In the genomic region with DNA sequence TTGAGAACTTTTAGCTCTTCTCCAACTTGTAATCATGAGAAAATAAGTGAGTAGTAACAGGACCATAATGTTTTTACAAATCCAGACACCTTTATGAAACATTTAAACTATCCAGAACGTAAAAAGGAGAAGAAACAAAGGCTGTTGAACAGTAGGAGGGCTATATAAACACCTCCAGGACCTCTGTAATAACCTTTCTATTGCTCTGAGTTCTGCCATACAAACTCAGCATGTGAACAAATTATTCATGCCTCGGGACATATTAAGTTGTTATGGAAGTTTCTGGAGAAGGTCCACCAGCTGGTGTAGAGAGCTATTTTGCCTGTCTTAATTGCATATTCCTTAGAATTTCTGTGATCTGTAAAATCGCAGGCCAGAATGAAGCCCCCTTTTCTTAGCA, we compare ENCODE assay signal across 22 cellular contexts.
DNase-seq lines count a peak whose midpoint lies in the region; ATAC-seq, FAIRE-seq and TF ChIP-seq lines count a peak whose summit lies in the region.
"Had no signal": no experiment of that assay in that cellular context is flagged by ENCODE, and none has a peak within 500 bp of the region (broad histone marks: within the 10 kb centered on the region; RNA-seq: fewer than 3 reads in every experiment).

No MANE protein-coding gene starts in this region.

- DNase-seq in right atrium auricular region (ENCODE audit: low spot score), result no peak
- no peak for DNase-seq in left cardiac atrium
- DNase-seq in RPMI7951 (ENCODE audit: low read depth), result peak; percentile 11
- peak; percentile 12 for DNase-seq in fibroblast of villous mesenchyme (ENCODE audit: low read depth)
- DNase-seq in activated CD4-positive, alpha-beta T cell treated with anti-CD3 and anti-CD28 coated beads for 36 hours, result no peak
- no peak for DNase-seq in kidney
- no peak for DNase-seq in SK-N-DZ (ENCODE audit: low spot score)
- no peak for DNase-seq in prostate gland (ENCODE audit: low spot score)
- DNase-seq: CD4-positive, CD25-positive, alpha-beta regulatory T cell; H9; KBM-7; NCI-H187 treated with DMSO at 0.1 percent for 48 hours; NCI-H524 treated with DMSO at 0.1 percent for 48 hours; NK-92 treated with Interleukin-12 subunit alpha and Interleukin-12 subunit beta, amount 100 ng/mL, for 24 hours; PC-3 had no signal

- H3K27ac ChIP-seq in right atrium auricular region (peak overlapping the region; percentile 14 to 20), kidney (ENCODE audit: low read depth in 2 of 2, low read length in 2 of 2) (no peak overlapping the region), prostate gland (no peak overlapping the region)
- H3K27ac ChIP-seq: BLaER1, SJSA1 had no signal

- H3K36me3 Mint-ChIP-seq in activated CD4-positive, alpha-beta T cell treated with anti-CD3 and anti-CD28 coated beads for 36 hours (ENCODE audit: low read depth), result peaks cover 4% of the 10 kb centered on the region
- H3K36me3 Mint-ChIP-seq: CD4-positive, CD25-positive, alpha-beta regulatory T cell had no signal

- no peak for FAIRE-seq in kidney (lab: Jason Lieb, UNC)
- FAIRE-seq: A204.1, G401.6, HTR-8/SVneo had no signal

- peaks cover 3% of the 10 kb centered on the region for H3K9me3 Mint-ChIP-seq in activated CD4-positive, alpha-beta T cell treated with anti-CD3 and anti-CD28 coated beads for 36 hours (ENCODE audit: low read depth)

- H3K27me3 ChIP-seq in right atrium auricular region (no peaks in the 10 kb centered on the region), prostate gland (replicated peaks; ENCODE audit: insufficient read depth) (no peaks in the 10 kb centered on the region)
- H3K27me3 ChIP-seq: BLaER1, MG63, SJSA1 had no signal

- H3K4me1 Mint-ChIP-seq in activated CD4-positive, alpha-beta T cell treated with anti-CD3 and anti-CD28 coated beads for 36 hours, result peaks cover 10% of the 10 kb centered on the region

- WGBS in prostate gland, result 67% methylated on average over 3 of the region's 3 CpGs

- no peak for TF ChIP-seq POLR2A in prostate gland (IDR thresholded peaks at IDR 0.05)

- intact Hi-C loops in left cardiac atrium (cut with DNase I) (no loop called here), kidney (cut with DNase I) (no loop called here), prostate gland (cut with DNase I) (no loop called here)
- intact Hi-C loops in activated CD4-positive, alpha-beta T cell treated with anti-CD3 and anti-CD28 coated beads for 36 hours (cut with DNase I, micrococcal nuclease), result no loop called here

- H3K9me3 ChIP-seq in right atrium auricular region (no peaks in the 10 kb centered on the region), kidney (ENCODE audit: control insufficient read depth in 1 of 2, low read length in 2 of 2) (no peaks in the 10 kb centered on the region), prostate gland (no peaks in the 10 kb centered on the region)
- H3K9me3 ChIP-seq: SJSA1 had no signal

- H3K4me3 Mint-ChIP-seq in activated CD4-positive, alpha-beta T cell treated with anti-CD3 and anti-CD28 coated beads for 36 hours, result no peak overlapping the region
- H3K4me3 Mint-ChIP-seq: CD4-positive, CD25-positive, alpha-beta regulatory T cell; GM23338; H9 had no signal

- CTCF ChIA-PET in activated CD4-positive, alpha-beta T cell treated with anti-CD3 and anti-CD28 coated beads for 36 hours (lab: Charles Lee), result no interaction called here

- no peak overlapping the region for H3K27ac Mint-ChIP-seq in activated CD4-positive, alpha-beta T cell treated with anti-CD3 and anti-CD28 coated beads for 36 hours
- H3K27ac Mint-ChIP-seq: CD4-positive, CD25-positive, alpha-beta regulatory T cell; GM23338; H9 had no signal

- ATAC-seq in left cardiac atrium, result no peak
- ATAC-seq in activated CD4-positive, alpha-beta T cell treated with anti-CD3 and anti-CD28 coated beads for 36 hours, result no peak
- ATAC-seq: GM23338, PC-3 had no signal

- H3K4me3 ChIP-seq in right atrium auricular region, result no peak overlapping the region
- no peak overlapping the region for H3K4me3 ChIP-seq in fibroblast of villous mesenchyme (ENCODE audit: low read depth, low read length)
- H3K4me3 ChIP-seq in kidney (ENCODE audit: low read length in 2 of 2), result no peak overlapping the region
- no peak overlapping the region for H3K4me3 ChIP-seq in prostate gland
- H3K4me3 ChIP-seq: BLaER1, GM23338, MG63, SJSA1 had no signal

- POLR2A ChIA-PET in activated CD4-positive, alpha-beta T cell treated with anti-CD3 and anti-CD28 coated beads for 36 hours (lab: Charles Lee), result no interaction called here

- H3K4me1 ChIP-seq in right atrium auricular region (peaks cover 0 to 21% of the 10 kb centered on the region in 2 donors), kidney (ENCODE audit: control insufficient read depth in 1 of 2, insufficient read depth in 1 of 2, low read depth in 1 of 2, low read length in 2 of 2) (no peaks in the 10 kb centered on the region), prostate gland (replicated peaks) (no peaks in the 10 kb centered on the region)
- H3K4me1 ChIP-seq: BLaER1 had no signal

- TF ChIP-seq CTCF in right atrium auricular region (IDR thresholded peaks at IDR 0.05) (no peak), fibroblast of villous mesenchyme (IDR thresholded peaks at IDR 0.05; ENCODE audit: insufficient read depth, low read depth, low read length) (no peak), kidney (IDR thresholded peaks at IDR 0.05; ENCODE audit: borderline replicate concordance, extremely low read depth, insufficient read depth) (no peak), prostate gland (IDR thresholded peaks at IDR 0.05) (no peak)

- H3K36me3 ChIP-seq in right atrium auricular region (no peaks in the 10 kb centered on the region), kidney (ENCODE audit: control insufficient read depth in 1 of 2, insufficient read depth in 2 of 2, low read length in 2 of 2) (no peaks in the 10 kb centered on the region), prostate gland (no peaks in the 10 kb centered on the region)
- H3K36me3 ChIP-seq: MG63, SJSA1 had no signal

- no peak overlapping the region for H3K9ac ChIP-seq in kidney (ENCODE audit: low read length in 2 of 2)
- H3K9ac ChIP-seq: BLaER1 had no signal

- H3K27me3 Mint-ChIP-seq in activated CD4-positive, alpha-beta T cell treated with anti-CD3 and anti-CD28 coated beads for 36 hours, result no peaks in the 10 kb centered on the region
- H3K27me3 Mint-ChIP-seq: CD4-positive, CD25-positive, alpha-beta regulatory T cell had no signal

Comparison
In these comparisons a context has a peak if more than half of its experiments do, and no peak if none do; other contexts are left out.
1. DNase-seq: peak in RPMI7951 (single experiment) and fibroblast of villous mesenchyme (single experiment); none in right atrium auricular region (single experiment), left cardiac atrium (single experiment), activated CD4-positive, alpha-beta T cell treated with anti-CD3 and anti-CD28 coated beads for 36 hours (single experiment), kidney (single experiment), SK-N-DZ (single experiment) and prostate gland (single experiment).
2. H3K27ac ChIP-seq: peak in right atrium auricular region (2 of 2); none in kidney (0 of 2) and prostate gland (0 of 2).